ENCODE assay signal across 16 cellular contexts in genomic region chr20:5041433-5041832, GRCh38. TPM values are rescaled to one million over a fixed set of nuclear protein-coding genes. Genes with fewer than 3 reads are reported as not detected.
DNase-seq lines count a peak whose midpoint lies in the region; ATAC-seq and TF ChIP-seq lines count a peak whose summit lies in the region.
"Had no signal": no experiment of that assay in that cellular context is flagged by ENCODE, and none has a peak within 500 bp of the region (broad histone marks: within the 10 kb centered on the region; RNA-seq: fewer than 3 reads in every experiment).

No MANE protein-coding gene starts in this region.

- TF ChIP-seq POLR2A in Peyer's patch (IDR thresholded peaks at IDR 0.05) = no peak
- TF ChIP-seq POLR2A in upper lobe of left lung (IDR thresholded peaks at IDR 0.05) = no peak

- no peaks in the 10 kb centered on the region for H3F3A ChIP-seq in smooth muscle cell (ENCODE audit: low read depth)

- H3K36me3 ChIP-seq in smooth muscle cell (ENCODE audit: low read depth) (no peaks in the 10 kb centered on the region), Peyer's patch (no peaks in the 10 kb centered on the region), upper lobe of left lung (no peaks in the 10 kb centered on the region)
- H3K36me3 ChIP-seq: left lung, MG63, thoracic aorta had no signal

- WGBS in smooth muscle cell (ENCODE audit: low lambda C conversion rate) = 54% methylated on average over 3 of the region's 3 CpGs
- WGBS in upper lobe of left lung, 2 donors = 80 to 86% methylated on average over 3 of the region's 3 CpGs

- no peaks in the 10 kb centered on the region for H3K79me2 ChIP-seq in smooth muscle cell (ENCODE audit: low read depth)

- ATAC-seq in upper lobe of left lung (ENCODE audit: low FRiP score in 2 of 2) = no peak
- ATAC-seq: left lung had no signal

- H3K9me3 ChIP-seq in smooth muscle cell (replicated peaks; ENCODE audit: low read depth) = no peaks in the 10 kb centered on the region
- no peaks in the 10 kb centered on the region for H3K9me3 ChIP-seq in Peyer's patch
- H3K9me3 ChIP-seq in upper lobe of left lung = no peaks in the 10 kb centered on the region
- H3K9me3 ChIP-seq: left lung, MG63, thoracic aorta had no signal

- no peak for TF ChIP-seq CTCF in smooth muscle cell (IDR thresholded peaks at IDR 0.05; ENCODE audit: borderline replicate concordance, insufficient read depth, poor library complexity, severe bottlenecking)
- TF ChIP-seq CTCF in Peyer's patch (IDR thresholded peaks at IDR 0.05) = no peak
- no peak for TF ChIP-seq CTCF in upper lobe of left lung (IDR thresholded peaks at IDR 0.05)

- H3K27me3 ChIP-seq in smooth muscle cell (ENCODE audit: low read depth) (no peaks in the 10 kb centered on the region), Peyer's patch (no peaks in the 10 kb centered on the region), upper lobe of left lung (no peaks in the 10 kb centered on the region)
- H3K27me3 ChIP-seq: left lung, MG63 had no signal

- H3K4me3 ChIP-seq in smooth muscle cell (no peak overlapping the region), Peyer's patch (no peak overlapping the region), upper lobe of left lung (no peak overlapping the region)
- H3K4me3 ChIP-seq: left lung, MG63, thoracic aorta had no signal

- H3K27ac ChIP-seq in angular gyrus (ENCODE audit: low read depth, low read length) (peak overlapping the region; percentile 26), smooth muscle cell (ENCODE audit: low read depth) (no peak overlapping the region), Peyer's patch (no peak overlapping the region), upper lobe of left lung (no peak overlapping the region)
- H3K27ac ChIP-seq: left lung, thoracic aorta had no signal

- no peak overlapping the region for H3K9ac ChIP-seq in smooth muscle cell (ENCODE audit: low read depth)

- no peaks in the 10 kb centered on the region for H4K20me1 ChIP-seq in smooth muscle cell (ENCODE audit: low read depth)

- H3K4me1 ChIP-seq in smooth muscle cell (ENCODE audit: low read depth) (no peaks in the 10 kb centered on the region), Peyer's patch (no peaks in the 10 kb centered on the region), upper lobe of left lung (peaks cover 0 to 1% (median 0%) of the 10 kb centered on the region in 4 donors)

- TF ChIP-seq EP300 in upper lobe of left lung (IDR thresholded peaks at IDR 0.05) = no peak

- no peak overlapping the region for H3K4me2 ChIP-seq in smooth muscle cell

- H2AFZ ChIP-seq in smooth muscle cell (ENCODE audit: low read depth) = no peak overlapping the region

- peak; percentile 35 for DNase-seq in NCI-H82 (lab: John Stamatoyannopoulos, UW)
- no peak for DNase-seq in NCI-H82 treated with DMSO at 0.1 percent for 48 hours (lab: John Stamatoyannopoulos, UW; ENCODE audit: unreplicated experiment)
- peak; percentile 79 for DNase-seq in hepatic stellate cell (ENCODE audit: low spot score)
- no peak for DNase-seq in smooth muscle cell (lab: John Stamatoyannopoulos, UW; ENCODE audit: unreplicated experiment)
- DNase-seq in stimulated activated CD4-positive, alpha-beta T cell treated with anti-CD3 and anti-CD28 coated beads, Interleukin-12 subunit alpha, Interleukin-12 subunit beta, amount 100 ng/mL, for 4 hours = no peak
- DNase-seq in Peyer's patch = no peak
- DNase-seq in upper lobe of left lung = no peak
- DNase-seq: ACHN; activated CD4-positive, alpha-beta T cell treated with anti-CD3 and anti-CD28 coated beads, Interleukin-2, amount 10 ng/mL, durations not matched to agents 24 days and 14 days; DMS153; left lung; MG63; NCI-H2171 treated with DMSO at 0.1 percent for 48 hours; nephron progenitor cell had no signal

RNA-seq across cellular contexts. Expression of gene SLC23A2, which starts 40.1 kb away (rescaled TPM):
- total RNA-seq in smooth muscle cell = 5.0 and 5.6 TPM in 2 replicates
- 1.4 TPM in 2 replicates for polyA plus RNA-seq in smooth muscle cell
- 10 to 100 TPM in 3 of 4 donors, 1 to 10 TPM in 1; 4.2 to 18.2 (median 11.0) TPM for total RNA-seq in Peyer's patch
- total RNA-seq in upper lobe of left lung = 10 to 100 TPM; 13.1 to 26.2 (median 19.2) TPM

Comparison
In these comparisons a context has a peak if more than half of its experiments do, and no peak if none do; other contexts are left out.
1. DNase-seq: peak in NCI-H82 (single experiment) and hepatic stellate cell (single experiment); none in NCI-H82 treated with DMSO at 0.1 percent for 48 hours (single experiment), smooth muscle cell (single experiment), stimulated activated CD4-positive, alpha-beta T cell treated with anti-CD3 and anti-CD28 coated beads, Interleukin-12 subunit alpha, Interleukin-12 subunit beta, amount 100 ng/mL, for 4 hours (single experiment), Peyer's patch (0 of 3) and upper lobe of left lung (0 of 2).